19 cellular contexts compared by ENCODE assay signal in the genomic region with DNA sequence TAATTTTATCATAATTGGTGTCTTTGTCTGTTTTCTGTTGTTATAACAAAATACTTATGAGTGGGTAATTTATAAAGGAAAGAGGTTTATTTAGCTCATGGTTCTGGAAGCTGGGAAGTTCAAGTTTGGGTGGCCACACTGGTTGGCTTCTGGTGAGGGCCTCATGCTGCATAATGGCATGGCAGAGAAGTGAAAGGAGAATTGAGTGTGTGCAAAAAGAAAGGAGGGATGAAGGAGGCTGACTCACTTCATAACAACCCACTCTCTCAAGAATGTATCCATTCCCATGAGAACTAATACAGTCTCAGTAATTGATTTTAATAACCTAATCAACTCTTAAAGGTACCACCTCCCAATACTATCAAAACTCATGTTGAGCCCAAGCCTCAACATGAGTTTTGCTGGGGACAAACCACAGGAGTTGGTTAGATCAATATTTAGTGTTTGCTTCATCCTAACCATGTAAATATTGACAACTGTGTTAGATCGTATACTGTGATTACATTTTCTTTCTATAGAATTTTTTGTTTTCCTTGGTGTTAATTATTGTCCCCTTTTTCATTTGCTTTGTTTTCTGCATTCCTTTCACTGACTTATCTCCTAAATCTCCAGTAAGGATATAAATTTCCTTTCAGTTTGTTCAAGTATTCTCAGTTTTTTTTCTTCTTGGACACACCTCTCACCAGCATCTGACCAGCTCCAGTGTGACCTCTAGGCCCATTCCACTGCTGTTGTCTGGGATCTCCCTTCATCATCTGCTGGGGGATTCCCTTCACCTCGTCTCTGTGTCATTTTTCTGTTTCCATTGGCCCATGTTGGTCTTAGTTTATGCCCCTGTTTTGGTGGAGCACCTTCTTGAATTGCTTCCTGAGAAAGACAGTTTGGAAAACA. TPM values are rescaled to one million over a fixed set of nuclear protein-coding genes. Genes with fewer than 3 reads are reported as not detected.
"Had no signal": no experiment of that assay in that cellular context is flagged by ENCODE, and none has a peak within 500 bp of the region (broad histone marks: within the 10 kb centered on the region; RNA-seq: fewer than 3 reads in every experiment).

No MANE protein-coding gene starts in this region.

- H3K4me3 ChIP-seq: dorsolateral prefrontal cortex, gastroesophageal sphincter, heart left ventricle, mucosa of descending colon, right atrium auricular region had no signal

- H3K9me3 ChIP-seq: gastroesophageal sphincter, heart left ventricle, mucosa of descending colon, right atrium auricular region had no signal

- DNase-seq: activated CD4-positive, alpha-beta T cell treated with anti-CD3 and anti-CD28 coated beads for 48 hours; activated CD4-positive, CD25-positive, alpha-beta regulatory T cell; activated CD8-positive, alpha-beta T cell treated with anti-CD3 and anti-CD28 coated beads for 36 hours; activated naive CD4-positive, alpha-beta T cell treated with anti-CD3 and anti-CD28 coated beads for 36 hours; activated naive CD8-positive, alpha-beta T cell treated with anti-CD3 and anti-CD28 coated beads, Interleukin-2, amount 50 U/mL, for 24 hours; activated T-cell treated with anti-CD3 and anti-CD28 coated beads, Interleukin-2, amount 50 U/mL, for 1 hour; anterior cingulate cortex; caudate nucleus; dorsolateral prefrontal cortex; endodermal cell; heart left ventricle; immature natural killer cell; left ventricle myocardium superior; mucosa of descending colon; naive B cell; stimulated activated CD4-positive, alpha-beta T cell treated with anti-CD3 and anti-CD28 coated beads, Interleukin-2, amount 100 ng/mL, for 24 hours; stimulated activated naive CD8-positive, alpha-beta T cell treated with anti-CD3 and anti-CD28 coated beads, Interleukin-15, amount 100 ng/mL, for 72 hours had no signal

- H3K27me3 ChIP-seq: gastroesophageal sphincter, right atrium auricular region had no signal

- H3K4me1 ChIP-seq: gastroesophageal sphincter, heart left ventricle, right atrium auricular region had no signal

- ATAC-seq: activated CD8-positive, alpha-beta T cell treated with anti-CD3 and anti-CD28 coated beads for 36 hours; activated naive CD8-positive, alpha-beta T cell treated with anti-CD3 and anti-CD28 coated beads, Interleukin-2, amount 50 U/mL, for 24 hours; gastroesophageal sphincter; heart left ventricle; left ventricle myocardium superior; mucosa of descending colon; stimulated activated naive CD8-positive, alpha-beta T cell treated with anti-CD3 and anti-CD28 coated beads, Interleukin-15, amount 100 ng/mL, for 72 hours had no signal

- H3K27ac ChIP-seq: dorsolateral prefrontal cortex, gastroesophageal sphincter, heart left ventricle, right atrium auricular region had no signal

RNA-seq across cellular contexts. Expression of gene SCGN, which starts 54.8 kb away (rescaled TPM):
- polyA plus RNA-seq: immature natural killer cell had no signal
